In the genomic region with DNA sequence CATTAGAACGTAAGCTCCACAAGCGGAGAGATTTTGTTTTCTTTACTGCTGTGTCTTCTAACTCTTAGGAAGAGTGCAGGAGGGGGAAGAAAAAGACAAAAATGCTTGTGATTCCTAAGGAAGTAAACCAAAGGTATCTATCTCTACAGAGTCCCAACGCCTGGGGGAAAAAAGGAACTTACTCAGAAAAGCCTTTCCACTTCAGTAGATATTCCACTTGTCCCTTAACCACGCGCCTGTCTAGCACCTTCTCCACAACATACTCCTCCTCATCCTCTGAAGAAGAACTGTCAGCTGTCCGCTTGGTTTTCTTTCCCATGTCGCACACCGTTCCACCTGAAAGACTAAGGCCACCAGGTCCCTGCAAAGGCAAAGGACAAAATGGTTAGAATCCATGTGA, we compare ENCODE assay signal across 15 cellular contexts. TPM values are rescaled to one million over a fixed set of nuclear protein-coding genes. Genes with fewer than 3 reads are reported as not detected.
DNase-seq lines count a peak whose midpoint lies in the region; ATAC-seq and TF ChIP-seq lines count a peak whose summit lies in the region.
"Had no signal": no experiment of that assay in that cellular context is flagged by ENCODE, and none has a peak within 500 bp of the region (broad histone marks: within the 10 kb centered on the region; RNA-seq: fewer than 3 reads in every experiment).

No MANE protein-coding gene starts in this region.

- ATAC-seq in Panc1, result no peak
- ATAC-seq in HG03196 (IDR thresholded peaks at IDR 0.05; ENCODE audit: unreplicated experiment), result no peak
- ATAC-seq: sciatic nerve had no signal

- CTCF ChIA-PET in Panc1 (lab: Charles Lee), result no interaction called here

- BruUV-seq in Panc1 (replicated peaks; lab: Mats Ljungman, UMichigan), result TSS peak; percentile 18

- H3K9me3 ChIP-seq in Panc1 (ENCODE audit: control insufficient read depth, insufficient read depth, low read depth, low read length) (no peaks in the 10 kb centered on the region), endodermal cell (ENCODE audit: control insufficient read depth, low read length) (no peaks in the 10 kb centered on the region)

- H3K4me1 Mint-ChIP-seq in endodermal cell (peaks cover 37% of the 10 kb centered on the region), osteocyte (ENCODE audit: unreplicated experiment) (peaks cover 53% of the 10 kb centered on the region)
- H3K4me1 Mint-ChIP-seq: central memory CD8-positive, alpha-beta T cell had no signal

- no peaks in the 10 kb centered on the region for H3K9me3 Mint-ChIP-seq in endodermal cell
- no peaks in the 10 kb centered on the region for H3K9me3 Mint-ChIP-seq in osteocyte (ENCODE audit: unreplicated experiment)
- H3K9me3 Mint-ChIP-seq: CD4-positive, alpha-beta memory T cell; central memory CD8-positive, alpha-beta T cell; stimulated activated naive CD8-positive, alpha-beta T cell treated with anti-CD3 and anti-CD28 coated beads, Interleukin-15, Interleukin-2, amounts not matched to agents 100 ng/mL and 50 ng/mL, for 24 hours had no signal

- intact Hi-C loops in Panc1 (cut with micrococcal nuclease; ENCODE audit: unreplicated experiment), result no loop called here

- WGBS in endodermal cell (ENCODE audit: insufficient coverage in 1 of 2, insufficient read length in 1 of 2), 2 experiments, result 90 to 94% methylated on average over 5 to 8 of the region's 8 CpGs

- DNase-seq in GF-D8 (lab: John Stamatoyannopoulos, UW) (peak; percentile 20), Panc1 (ENCODE audit: low read depth, low spot score) (no peak), endodermal cell (no peak), osteocyte (ENCODE audit: extremely low spot score, unreplicated experiment) (no peak), NCI-H1417 (lab: John Stamatoyannopoulos, UW) (no peak), NCI-H1105 (lab: John Stamatoyannopoulos, UW) (no peak), NCI-H2081 (lab: John Stamatoyannopoulos, UW) (no peak)
- DNase-seq: activated CD4-positive, alpha-beta T cell treated with anti-CD3 and anti-CD28 coated beads, Interleukin-2, amount 50 U/mL, for 48 hours; activated gamma-delta T cell treated with Interleukin-2 at 50 U/mL for 16 hours; CD4-positive, alpha-beta memory T cell; NCI-H446 treated with DMSO at 0.1 percent for 48 hours had no signal

- POLR2A ChIA-PET in Panc1 (lab: Charles Lee), result no interaction called here

- H3K27me3 Mint-ChIP-seq in endodermal cell (ENCODE audit: insufficient read depth) (no peaks in the 10 kb centered on the region), osteocyte (ENCODE audit: unreplicated experiment) (no peaks in the 10 kb centered on the region)
- H3K27me3 Mint-ChIP-seq: CD4-positive, alpha-beta memory T cell; central memory CD8-positive, alpha-beta T cell; stimulated activated naive CD8-positive, alpha-beta T cell treated with anti-CD3 and anti-CD28 coated beads, Interleukin-15, Interleukin-2, amounts not matched to agents 100 ng/mL and 50 ng/mL, for 24 hours had no signal

- in situ Hi-C loops in Panc1 (cut with HindIII; ENCODE audit: low pct_unique_long_range_greater_than_20kb, low sequenced_read_pairs), result no loop called here

- H3K36me3 ChIP-seq in Panc1 (ENCODE audit: control insufficient read depth, insufficient read depth, low read length), result peaks cover 5% of the 10 kb centered on the region; the same call in 1 of the 2 replicates
- peaks cover 51% of the 10 kb centered on the region for H3K36me3 ChIP-seq in endodermal cell (ENCODE audit: control insufficient read depth, insufficient read depth, low read length)

- H3K4me3 ChIP-seq in Panc1 (ENCODE audit: low read depth in 2 of 2, low read length in 2 of 2), result no peak overlapping the region
- peak overlapping the region; percentile 80 for H3K4me3 ChIP-seq in endodermal cell (ENCODE audit: low read length)

- H3K4me3 Mint-ChIP-seq in endodermal cell (peak overlapping the region; percentile 64), osteocyte (ENCODE audit: unreplicated experiment) (peak overlapping the region; percentile 26)
- H3K4me3 Mint-ChIP-seq: CD4-positive, alpha-beta memory T cell; central memory CD8-positive, alpha-beta T cell had no signal

- H3K27me3 ChIP-seq in Panc1 (ENCODE audit: control insufficient read depth, insufficient read depth, low read length) (no peaks in the 10 kb centered on the region), endodermal cell (ENCODE audit: control insufficient read depth, insufficient read depth, low read length, poor library complexity, severe bottlenecking) (no peaks in the 10 kb centered on the region)

- H3K4me1 ChIP-seq in Panc1 (ENCODE audit: control insufficient read depth, insufficient read depth, low read length), result peaks cover 54% of the 10 kb centered on the region
- H3K4me1 ChIP-seq in endodermal cell (ENCODE audit: control insufficient read depth, insufficient read depth, low read length), result peaks cover 22% of the 10 kb centered on the region

- H3K27ac ChIP-seq in Panc1 (ENCODE audit: low read length) (peak overlapping the region; percentile 99), endodermal cell (ENCODE audit: low read depth, low read length) (peak overlapping the region; percentile 93)

- H3K9ac ChIP-seq in endodermal cell (ENCODE audit: extremely low read depth, low read length, poor library complexity, severe bottlenecking), result no peak overlapping the region

- H3K36me3 Mint-ChIP-seq in endodermal cell (ENCODE audit: low read depth) (peaks cover 44% of the 10 kb centered on the region), osteocyte (ENCODE audit: unreplicated experiment) (peaks cover 6% of the 10 kb centered on the region)

- peak overlapping the region; percentile 94 for H3K27ac Mint-ChIP-seq in endodermal cell
- peak overlapping the region; percentile 99 for H3K27ac Mint-ChIP-seq in osteocyte (ENCODE audit: unreplicated experiment)

- TF ChIP-seq CTCF in Panc1 (IDR thresholded peaks at IDR 0.05), result no peak
- no peak for TF ChIP-seq CTCF in endodermal cell (conservative IDR thresholded peaks at IDR 0.05)
- no peak for TF ChIP-seq CTCF in osteocyte (IDR thresholded peaks at IDR 0.05)

RNA-seq across cellular contexts. Expression of gene CBX5, which starts 22.6 kb away (rescaled TPM):
- 130 TPM for total RNA-seq in Panc1 (2021; ENCODE audit: unreplicated experiment)
- 19.4 TPM for polyA plus RNA-seq in Panc1 (2012; ENCODE audit: insufficient read length)
- 100 to 1,000 TPM; 230 to 341 TPM for total RNA-seq in endodermal cell
- polyA plus RNA-seq in endodermal cell (2013, experiment 1 of 2), result 106 TPM
- polyA plus RNA-seq in endodermal cell (2013, experiment 2 of 2), result 117 TPM
- 98.1 and 104 TPM in 2 replicates for total RNA-seq in osteocyte

RNA-seq across cellular contexts. Expression of gene HNRNPA1, which starts 23.2 kb away (rescaled TPM):
- total RNA-seq in Panc1 (2021; ENCODE audit: unreplicated experiment) (689 TPM), endodermal cell (1,000 to 10,000 TPM; 2,414 to 2,488 TPM), osteocyte (792 and 819 TPM in 2 replicates)
- 452 TPM for polyA plus RNA-seq in Panc1 (2012; ENCODE audit: insufficient read length)
- polyA plus RNA-seq in endodermal cell (2013, experiment 1 of 2), result 3,140 TPM
- polyA plus RNA-seq in endodermal cell (2013, experiment 2 of 2), result 2,763 TPM

RNA-seq across cellular contexts. Expression of gene NFE2, which starts 43.5 kb away (rescaled TPM):
- total RNA-seq in Panc1 (2021; ENCODE audit: unreplicated experiment) (0.26 TPM), endodermal cell (1 to 10 TPM; 2.7 TPM), osteocyte (0.30 TPM in 1 of 2 replicates, not detected in the other)
- 0.24 TPM for polyA plus RNA-seq in Panc1 (2012; ENCODE audit: insufficient read length)
- polyA plus RNA-seq in endodermal cell (2013, experiment 1 of 2), result 1.8 TPM
- polyA plus RNA-seq in endodermal cell (2013, experiment 2 of 2), result 1.6 TPM
- total RNA-seq: CD4-positive, alpha-beta memory T cell had no signal
